In the genomic region with DNA sequence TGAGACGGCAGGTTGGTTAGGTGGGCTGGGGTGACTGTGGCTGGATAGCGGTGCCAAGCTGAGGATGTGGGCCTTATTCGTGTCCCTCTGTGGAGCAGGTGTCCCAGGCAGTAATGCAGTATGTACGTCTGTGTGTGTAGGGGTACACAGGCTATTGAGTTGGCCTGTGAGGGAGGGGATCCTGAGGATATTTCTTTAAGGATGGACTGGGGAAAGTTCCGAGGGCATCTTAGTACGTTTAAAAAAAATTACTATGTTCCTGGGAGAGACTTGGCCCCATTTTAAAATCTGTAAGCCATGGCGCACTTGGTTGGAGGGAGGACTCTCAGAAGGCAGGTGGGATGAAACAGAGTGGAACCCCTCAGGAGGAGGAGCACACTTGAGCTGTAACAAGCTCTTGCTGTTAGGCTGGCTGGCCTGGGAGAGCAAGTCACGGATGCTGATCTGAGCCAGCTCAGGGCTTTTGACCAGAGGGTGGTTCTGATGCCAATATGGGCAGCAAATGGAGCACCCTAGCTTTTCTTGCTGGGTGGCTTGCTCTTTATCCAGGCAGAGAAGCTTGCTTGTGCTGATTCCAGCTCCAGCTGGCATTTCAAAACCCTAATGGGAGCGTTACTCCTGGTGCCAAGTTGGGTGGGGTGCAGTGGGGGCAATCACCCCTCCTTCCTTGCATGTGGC, we compare ENCODE assay signal across 1 cellular context.
TF ChIP-seq lines count a peak whose summit lies in the region.

No MANE protein-coding gene starts in this region.

TF ChIP-seq in K562, 482 proteins besides CTCF, POLR2A, EP300 and RAD21 (continues in another document):
- TF ChIP-seq ZNF263 (CRISPR knock-in tag; IDR thresholded peaks at IDR 0.05; ENCODE audit: borderline replicate concordance): peak; percentile 97
- no peak for TF ChIP-seq MEIS2 (IDR thresholded peaks at IDR 0.05; ENCODE audit: partially characterized antibody)
- TF ChIP-seq GATAD2B (IDR thresholded peaks at IDR 0.05; ENCODE audit: borderline replicate concordance): no peak
- no peak for TF ChIP-seq FOXK2 (conservative IDR thresholded peaks at IDR 0.05 in 1 of 2, IDR thresholded peaks at IDR 0.05 in 1 of 2; ENCODE audit: low read depth in 2 of 2)
- 0 out of 2 replicates have a peak, but pooled peaks have one; percentile 5 for TF ChIP-seq MAX (CRISPR knock-in tag; IDR thresholded peaks at IDR 0.05)
- TF ChIP-seq RBM15 (IDR thresholded peaks at IDR 0.05; ENCODE audit: insufficient read depth, low read length): no peak
- TF ChIP-seq ZNF639 (CRISPR knock-in tag; conservative IDR thresholded peaks at IDR 0.05 in 1 of 2, IDR thresholded peaks at IDR 0.05 in 1 of 2): no peak
- TF ChIP-seq ZFP30 (CRISPR knock-in tag; IDR thresholded peaks at IDR 0.05; ENCODE audit: borderline replicate concordance): no peak
- no peak for TF ChIP-seq IFI16 (CRISPR knock-in tag; IDR thresholded peaks at IDR 0.05)
- TF ChIP-seq TCF3 (CRISPR knock-in tag; IDR thresholded peaks at IDR 0.05): no peak
- TF ChIP-seq ZNF740 (CRISPR knock-in tag; IDR thresholded peaks at IDR 0.05): no peak
- no peak for TF ChIP-seq ZNF740 (tag; IDR thresholded peaks at IDR 0.05)
- TF ChIP-seq ARID2 (IDR thresholded peaks at IDR 0.05): no peak
- no peak for TF ChIP-seq GABPB1 (CRISPR knock-in tag; IDR thresholded peaks at IDR 0.05)
- TF ChIP-seq, protein P1, sequence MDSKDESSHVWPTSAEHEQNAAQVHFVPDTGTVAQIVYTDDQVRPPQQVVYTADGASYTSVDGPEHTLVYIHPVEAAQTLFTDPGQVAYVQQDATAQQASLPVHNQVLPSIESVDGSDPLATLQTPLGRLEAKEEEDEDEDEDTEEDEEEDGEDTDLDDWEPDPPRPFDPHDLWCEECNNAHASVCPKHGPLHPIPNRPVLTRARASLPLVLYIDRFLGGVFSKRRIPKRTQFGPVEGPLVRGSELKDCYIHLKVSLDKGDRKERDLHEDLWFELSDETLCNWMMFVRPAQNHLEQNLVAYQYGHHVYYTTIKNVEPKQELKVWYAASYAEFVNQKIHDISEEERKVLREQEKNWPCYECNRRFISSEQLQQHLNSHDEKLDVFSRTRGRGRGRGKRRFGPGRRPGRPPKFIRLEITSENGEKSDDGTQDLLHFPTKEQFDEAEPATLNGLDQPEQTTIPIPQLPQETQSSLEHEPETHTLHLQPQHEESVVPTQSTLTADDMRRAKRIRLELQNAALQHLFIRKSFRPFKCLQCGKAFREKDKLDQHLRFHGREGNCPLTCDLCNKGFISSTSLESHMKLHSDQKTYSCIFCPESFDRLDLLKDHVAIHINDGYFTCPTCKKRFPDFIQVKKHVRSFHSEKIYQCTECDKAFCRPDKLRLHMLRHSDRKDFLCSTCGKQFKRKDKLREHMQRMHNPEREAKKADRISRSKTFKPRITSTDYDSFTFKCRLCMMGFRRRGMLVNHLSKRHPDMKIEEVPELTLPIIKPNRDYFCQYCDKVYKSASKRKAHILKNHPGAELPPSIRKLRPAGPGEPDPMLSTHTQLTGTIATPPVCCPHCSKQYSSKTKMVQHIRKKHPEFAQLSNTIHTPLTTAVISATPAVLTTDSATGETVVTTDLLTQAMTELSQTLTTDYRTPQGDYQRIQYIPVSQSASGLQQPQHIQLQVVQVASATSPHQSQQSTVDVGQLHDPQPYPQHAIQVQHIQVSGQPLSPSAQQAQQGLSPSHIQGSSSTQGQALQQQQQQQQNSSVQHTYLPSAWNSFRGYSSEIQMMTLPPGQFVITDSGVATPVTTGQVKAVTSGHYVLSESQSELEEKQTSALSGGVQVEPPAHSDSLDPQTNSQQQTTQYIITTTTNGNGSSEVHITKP (IDR thresholded peaks at IDR 0.05; ENCODE audit: partially characterized antibody): peak; percentile 55
- TF ChIP-seq MCM3 (IDR thresholded peaks at IDR 0.05): no peak
- TF ChIP-seq ZNF766 (CRISPR knock-in tag; conservative IDR thresholded peaks at IDR 0.05): no peak
- TF ChIP-seq, protein P2, sequence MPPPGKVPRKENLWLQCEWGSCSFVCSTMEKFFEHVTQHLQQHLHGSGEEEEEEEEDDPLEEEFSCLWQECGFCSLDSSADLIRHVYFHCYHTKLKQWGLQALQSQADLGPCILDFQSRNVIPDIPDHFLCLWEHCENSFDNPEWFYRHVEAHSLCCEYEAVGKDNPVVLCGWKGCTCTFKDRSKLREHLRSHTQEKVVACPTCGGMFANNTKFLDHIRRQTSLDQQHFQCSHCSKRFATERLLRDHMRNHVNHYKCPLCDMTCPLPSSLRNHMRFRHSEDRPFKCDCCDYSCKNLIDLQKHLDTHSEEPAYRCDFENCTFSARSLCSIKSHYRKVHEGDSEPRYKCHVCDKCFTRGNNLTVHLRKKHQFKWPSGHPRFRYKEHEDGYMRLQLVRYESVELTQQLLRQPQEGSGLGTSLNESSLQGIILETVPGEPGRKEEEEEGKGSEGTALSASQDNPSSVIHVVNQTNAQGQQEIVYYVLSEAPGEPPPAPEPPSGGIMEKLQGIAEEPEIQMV (tag; conservative IDR thresholded peaks at IDR 0.05; ENCODE audit: low read depth): no peak
- TF ChIP-seq ZNF324 (CRISPR knock-in tag; IDR thresholded peaks at IDR 0.05): no peak
- TF ChIP-seq, protein P3, sequence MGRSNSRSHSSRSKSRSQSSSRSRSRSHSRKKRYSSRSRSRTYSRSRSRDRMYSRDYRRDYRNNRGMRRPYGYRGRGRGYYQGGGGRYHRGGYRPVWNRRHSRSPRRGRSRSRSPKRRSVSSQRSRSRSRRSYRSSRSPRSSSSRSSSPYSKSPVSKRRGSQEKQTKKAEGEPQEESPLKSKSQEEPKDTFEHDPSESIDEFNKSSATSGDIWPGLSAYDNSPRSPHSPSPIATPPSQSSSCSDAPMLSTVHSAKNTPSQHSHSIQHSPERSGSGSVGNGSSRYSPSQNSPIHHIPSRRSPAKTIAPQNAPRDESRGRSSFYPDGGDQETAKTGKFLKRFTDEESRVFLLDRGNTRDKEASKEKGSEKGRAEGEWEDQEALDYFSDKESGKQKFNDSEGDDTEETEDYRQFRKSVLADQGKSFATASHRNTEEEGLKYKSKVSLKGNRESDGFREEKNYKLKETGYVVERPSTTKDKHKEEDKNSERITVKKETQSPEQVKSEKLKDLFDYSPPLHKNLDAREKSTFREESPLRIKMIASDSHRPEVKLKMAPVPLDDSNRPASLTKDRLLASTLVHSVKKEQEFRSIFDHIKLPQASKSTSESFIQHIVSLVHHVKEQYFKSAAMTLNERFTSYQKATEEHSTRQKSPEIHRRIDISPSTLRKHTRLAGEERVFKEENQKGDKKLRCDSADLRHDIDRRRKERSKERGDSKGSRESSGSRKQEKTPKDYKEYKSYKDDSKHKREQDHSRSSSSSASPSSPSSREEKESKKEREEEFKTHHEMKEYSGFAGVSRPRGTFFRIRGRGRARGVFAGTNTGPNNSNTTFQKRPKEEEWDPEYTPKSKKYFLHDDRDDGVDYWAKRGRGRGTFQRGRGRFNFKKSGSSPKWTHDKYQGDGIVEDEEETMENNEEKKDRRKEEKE (IDR thresholded peaks at IDR 0.05; ENCODE audit: borderline replicate concordance in 1 of 2, control insufficient read depth in 1 of 2, low read depth in 2 of 2, low read length in 1 of 2): no peak
- peak in 1 of 2 experiments; percentile 21 for TF ChIP-seq E2F6 (IDR thresholded peaks at IDR 0.05; ENCODE audit: borderline replicate concordance in 1 of 2, extremely low read depth in 1 of 2, insufficient read depth in 1 of 2, insufficient read length in 1 of 2, low read depth in 1 of 2, low read length in 1 of 2, poor library complexity in 1 of 2, severe bottlenecking in 1 of 2)
- no peak for TF ChIP-seq ZSCAN32 (CRISPR knock-in tag; IDR thresholded peaks at IDR 0.05)
- TF ChIP-seq TCFL5 (CRISPR knock-in tag; conservative IDR thresholded peaks at IDR 0.05): no peak
- TF ChIP-seq ZNF512 (tag; IDR thresholded peaks at IDR 0.05): no peak
- TF ChIP-seq NFIX (CRISPR knock-in tag; IDR thresholded peaks at IDR 0.05; ENCODE audit: low read depth): no peak
- TF ChIP-seq WHSC1 (IDR thresholded peaks at IDR 0.05; ENCODE audit: low read length): no peak
- TF ChIP-seq SREBF1 (IDR thresholded peaks at IDR 0.05; ENCODE audit: borderline replicate concordance, low read depth, low read length): no peak
- TF ChIP-seq ZNF75A (CRISPR knock-in tag; IDR thresholded peaks at IDR 0.05): no peak
- no peak for TF ChIP-seq PTBP1 (IDR thresholded peaks at IDR 0.05; ENCODE audit: low read depth, low read length)
- TF ChIP-seq, protein P4, sequence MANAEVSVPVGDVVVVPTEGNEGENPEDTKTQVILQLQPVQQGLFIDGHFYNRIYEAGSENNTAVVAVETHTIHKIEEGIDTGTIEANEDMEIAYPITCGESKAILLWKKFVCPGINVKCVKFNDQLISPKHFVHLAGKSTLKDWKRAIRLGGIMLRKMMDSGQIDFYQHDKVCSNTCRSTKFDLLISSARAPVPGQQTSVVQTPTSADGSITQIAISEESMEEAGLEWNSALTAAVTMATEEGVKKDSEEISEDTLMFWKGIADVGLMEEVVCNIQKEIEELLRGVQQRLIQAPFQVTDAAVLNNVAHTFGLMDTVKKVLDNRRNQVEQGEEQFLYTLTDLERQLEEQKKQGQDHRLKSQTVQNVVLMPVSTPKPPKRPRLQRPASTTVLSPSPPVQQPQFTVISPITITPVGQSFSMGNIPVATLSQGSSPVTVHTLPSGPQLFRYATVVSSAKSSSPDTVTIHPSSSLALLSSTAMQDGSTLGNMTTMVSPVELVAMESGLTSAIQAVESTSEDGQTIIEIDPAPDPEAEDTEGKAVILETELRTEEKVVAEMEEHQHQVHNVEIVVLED (CRISPR knock-in tag; IDR thresholded peaks at IDR 0.05): no peak
- TF ChIP-seq ZNF23 (CRISPR knock-in tag; IDR thresholded peaks at IDR 0.05): no peak
- no peak for TF ChIP-seq EGR1 (conservative IDR thresholded peaks at IDR 0.05)
- TF ChIP-seq ARID4B (CRISPR knock-in tag; IDR thresholded peaks at IDR 0.05): 0 out of 2 replicates have a peak, but pooled peaks have one; percentile 24
- TF ChIP-seq HNRNPK (IDR thresholded peaks at IDR 0.05; ENCODE audit: low read depth, low read length, poor library complexity, severe bottlenecking): no peak
- no peak for TF ChIP-seq MCM7 (IDR thresholded peaks at IDR 0.05)
- TF ChIP-seq BCOR (IDR thresholded peaks at IDR 0.05): no peak
